2 cellular contexts compared by ENCODE assay signal in genomic region chr19:11495481-11495880, GRCh38.
TF ChIP-seq lines count a peak whose summit lies in the region.

No MANE protein-coding gene starts in this region.

TF ChIP-seq in SK-N-SH, 30 proteins besides CTCF, POLR2A, EP300 and RAD21 (continued from another document):
- TF ChIP-seq REST (IDR thresholded peaks at IDR 0.05; ENCODE audit: low read depth, low read length), result no peak
- TF ChIP-seq POLR2AphosphoS5 (IDR thresholded peaks at IDR 0.05; ENCODE audit: low read depth, low read length), result no peak
- no peak for TF ChIP-seq GABPA (IDR thresholded peaks at IDR 0.05; ENCODE audit: low read depth)
- TF ChIP-seq, protein P1, sequence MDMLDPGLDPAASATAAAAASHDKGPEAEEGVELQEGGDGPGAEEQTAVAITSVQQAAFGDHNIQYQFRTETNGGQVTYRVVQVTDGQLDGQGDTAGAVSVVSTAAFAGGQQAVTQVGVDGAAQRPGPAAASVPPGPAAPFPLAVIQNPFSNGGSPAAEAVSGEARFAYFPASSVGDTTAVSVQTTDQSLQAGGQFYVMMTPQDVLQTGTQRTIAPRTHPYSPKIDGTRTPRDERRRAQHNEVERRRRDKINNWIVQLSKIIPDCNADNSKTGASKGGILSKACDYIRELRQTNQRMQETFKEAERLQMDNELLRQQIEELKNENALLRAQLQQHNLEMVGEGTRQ (IDR thresholded peaks at IDR 0.05; ENCODE audit: borderline replicate concordance, low read depth, low read length), result no peak
- no peak for TF ChIP-seq FOSL2 (IDR thresholded peaks at IDR 0.05; ENCODE audit: borderline replicate concordance, low read depth)
TF ChIP-seq in SK-N-SH: peak in this region for 0.

TF ChIP-seq in SK-N-SH treated with all-trans-retinoic acid at 6 μM for 48 hours, 23 proteins besides CTCF, POLR2A, EP300 and RAD21 (continued from another document):
- TF ChIP-seq, protein P2, sequence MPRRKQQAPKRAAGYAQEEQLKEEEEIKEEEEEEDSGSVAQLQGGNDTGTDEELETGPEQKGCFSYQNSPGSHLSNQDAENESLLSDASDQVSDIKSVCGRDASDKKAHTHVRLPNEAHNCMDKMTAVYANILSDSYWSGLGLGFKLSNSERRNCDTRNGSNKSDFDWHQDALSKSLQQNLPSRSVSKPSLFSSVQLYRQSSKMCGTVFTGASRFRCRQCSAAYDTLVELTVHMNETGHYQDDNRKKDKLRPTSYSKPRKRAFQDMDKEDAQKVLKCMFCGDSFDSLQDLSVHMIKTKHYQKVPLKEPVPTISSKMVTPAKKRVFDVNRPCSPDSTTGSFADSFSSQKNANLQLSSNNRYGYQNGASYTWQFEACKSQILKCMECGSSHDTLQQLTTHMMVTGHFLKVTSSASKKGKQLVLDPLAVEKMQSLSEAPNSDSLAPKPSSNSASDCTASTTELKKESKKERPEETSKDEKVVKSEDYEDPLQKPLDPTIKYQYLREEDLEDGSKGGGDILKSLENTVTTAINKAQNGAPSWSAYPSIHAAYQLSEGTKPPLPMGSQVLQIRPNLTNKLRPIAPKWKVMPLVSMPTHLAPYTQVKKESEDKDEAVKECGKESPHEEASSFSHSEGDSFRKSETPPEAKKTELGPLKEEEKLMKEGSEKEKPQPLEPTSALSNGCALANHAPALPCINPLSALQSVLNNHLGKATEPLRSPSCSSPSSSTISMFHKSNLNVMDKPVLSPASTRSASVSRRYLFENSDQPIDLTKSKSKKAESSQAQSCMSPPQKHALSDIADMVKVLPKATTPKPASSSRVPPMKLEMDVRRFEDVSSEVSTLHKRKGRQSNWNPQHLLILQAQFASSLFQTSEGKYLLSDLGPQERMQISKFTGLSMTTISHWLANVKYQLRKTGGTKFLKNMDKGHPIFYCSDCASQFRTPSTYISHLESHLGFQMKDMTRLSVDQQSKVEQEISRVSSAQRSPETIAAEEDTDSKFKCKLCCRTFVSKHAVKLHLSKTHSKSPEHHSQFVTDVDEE (CRISPR knock-in tag; IDR thresholded peaks at IDR 0.05), result no peak
- TF ChIP-seq ISL1 (CRISPR knock-in tag; IDR thresholded peaks at IDR 0.05), result no peak
- no peak for TF ChIP-seq ESRRG (CRISPR knock-in tag; IDR thresholded peaks at IDR 0.05)
- TF ChIP-seq TOX (CRISPR knock-in tag; IDR thresholded peaks at IDR 0.05; ENCODE audit: borderline replicate concordance), result no peak
- no peak for TF ChIP-seq OSR1 (CRISPR knock-in tag; IDR thresholded peaks at IDR 0.05)
TF ChIP-seq in SK-N-SH treated with all-trans-retinoic acid at 6 μM for 48 hours: peak in this region for 0.
